Comparison of ENCODE assay signal across 8 cellular contexts in the genomic region with DNA sequence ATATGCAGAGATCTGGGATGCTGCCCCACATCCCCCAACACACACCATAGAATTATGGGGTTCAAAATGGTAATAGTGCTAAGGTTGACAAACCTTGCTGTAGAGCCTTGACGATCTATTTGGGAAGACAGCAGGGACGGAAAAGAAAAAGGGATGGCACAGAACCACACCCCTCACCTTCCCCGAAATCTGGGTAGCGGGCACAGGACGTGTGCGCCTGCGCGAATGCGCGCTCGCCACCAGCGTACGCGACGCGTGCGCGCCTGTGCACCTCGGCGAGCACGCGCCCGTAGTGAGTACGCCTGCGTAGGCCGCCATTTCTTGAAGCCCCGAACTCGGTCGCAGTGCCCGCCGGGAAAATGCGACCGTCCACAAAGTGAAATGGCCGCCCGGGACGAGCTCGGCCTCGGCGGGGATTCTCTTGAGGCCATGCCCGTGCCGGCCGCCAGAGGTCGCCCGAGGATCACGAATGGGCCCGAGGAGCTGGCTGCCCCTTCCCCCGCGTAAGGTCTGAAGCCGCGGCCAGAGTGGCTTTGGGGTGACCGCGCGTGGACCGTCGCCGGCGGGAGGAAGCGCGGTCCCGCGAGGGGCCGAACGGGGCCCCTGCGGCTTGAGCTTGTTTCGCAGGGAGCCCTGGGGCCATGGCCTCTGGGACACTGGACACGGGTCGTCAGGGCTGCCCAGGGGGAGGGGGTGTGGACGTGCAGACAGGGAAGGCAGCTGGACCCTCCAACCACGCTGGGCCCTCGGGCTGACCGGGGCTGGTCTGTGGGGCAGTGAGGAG. TPM values are rescaled to one million over a fixed set of nuclear protein-coding genes. Genes with fewer than 3 reads are reported as not detected.
DNase-seq lines count a peak whose midpoint lies in the region; ATAC-seq and TF ChIP-seq lines count a peak whose summit lies in the region.

No MANE protein-coding gene starts in this region.

- H3K27me3 ChIP-seq in HCT116 (ENCODE audit: insufficient read depth, low read length) (no peaks in the 10 kb centered on the region), MM.1S (replicated peaks; ENCODE audit: insufficient read depth, low read length) (no peaks in the 10 kb centered on the region), foreskin keratinocyte (no peaks in the 10 kb centered on the region), neural progenitor cell (no peaks in the 10 kb centered on the region)

- H3K4me1 ChIP-seq in HCT116 (ENCODE audit: control insufficient read depth in 1 of 2, insufficient read depth in 2 of 2, low read length in 2 of 2) (peaks cover 2 to 7% of the 10 kb centered on the region in 2 experiments; a peak in 1 of 4 replicates), MM.1S (ENCODE audit: low read length) (no peaks in the 10 kb centered on the region), foreskin keratinocyte (no peaks in the 10 kb centered on the region), neural progenitor cell (no peaks in the 10 kb centered on the region)

- H3K4me3 ChIP-seq in HCT116 (replicated peaks in 1 of 2; ENCODE audit: low read depth in 1 of 2, low read length in 2 of 2) (peak overlapping the region; percentile 65 to 71), MM.1S (ENCODE audit: low read length) (peak overlapping the region; percentile 76), neural progenitor cell (peak overlapping the region; percentile 54)

- DNase-seq in GM04503 (ENCODE audit: low read depth) (peak; percentile 42), HCT116 (ENCODE audit: low read depth, low spot score) (peak; percentile 77), MM.1S (peak; percentile 92), SIG-M5 (lab: John Stamatoyannopoulos, UW) (peak; percentile 48), foreskin keratinocyte (peak; percentile 44 to 74), neural progenitor cell (ENCODE audit: low spot score) (peak; percentile 95), stromal cell of bone marrow (ENCODE audit: low read depth) (peak; percentile 79)
- DNase-seq in activated naive CD4-positive, alpha-beta T cell (lab: John Stamatoyannopoulos, UW), result peak; percentile 66 to 87 (median 78)

- peaks cover 10% of the 10 kb centered on the region for H3K9me3 Mint-ChIP-seq in neural progenitor cell

- ATAC-seq in HCT116 (peak; percentile 93), foreskin keratinocyte (peak; percentile 97)

- TF ChIP-seq RAD21 in HCT116 (IDR thresholded peaks at IDR 0.05; ENCODE audit: low read depth), result peak; percentile 88

- H3K27me3 Mint-ChIP-seq in neural progenitor cell (ENCODE audit: insufficient read depth, low read depth), result peaks cover 6% of the 10 kb centered on the region

- RAD21 ChIA-PET in HCT116 (lab: Charles Lee; ENCODE audit: low non-redundant PET in 1 of 2, low total read pairs in 2 of 2, uncharacterized antibody in 2 of 2, unreplicated experiment in 2 of 2), result no interaction called here

- CTCF ChIA-PET in HCT116 (lab: Charles Lee), result interaction anchor here (0.6 to 1.3 kb wide), 6 partner anchors 17 to 726 kb away, joined by 3 to 8 read pairs (median 4); no protein-coding TSS in a partner anchor

- no peak for TF ChIP-seq POLR2A in HCT116 (IDR thresholded peaks at IDR 0.05; ENCODE audit: borderline replicate concordance, extremely low read depth, insufficient read depth, insufficient read length)

- no peaks in the 10 kb centered on the region for H3K79me2 ChIP-seq in HCT116 (ENCODE audit: insufficient read depth, low read length)
- no peaks in the 10 kb centered on the region for H3K79me2 ChIP-seq in MM.1S (ENCODE audit: low read length)
- no peaks in the 10 kb centered on the region for H3K79me2 ChIP-seq in neural progenitor cell (ENCODE audit: low read depth)

- POLR2A ChIA-PET in HCT116 (lab: Charles Lee), result no interaction called here

- H3K9me2 ChIP-seq in HCT116 (ENCODE audit: insufficient read depth) (no peaks in the 10 kb centered on the region), MM.1S (replicated peaks; ENCODE audit: insufficient read depth, low read length) (no peaks in the 10 kb centered on the region)

- peaks cover 2% of the 10 kb centered on the region for H3K4me1 Mint-ChIP-seq in neural progenitor cell

- BruUV-seq in HCT116 (replicated peaks; lab: Mats Ljungman, UMichigan), result TSS peak; percentile 46

- peak overlapping the region; percentile 81 for H3K4me2 ChIP-seq in HCT116 (ENCODE audit: low read length)
- H3K4me2 ChIP-seq in MM.1S (ENCODE audit: low read depth, low read length), result peak overlapping the region; percentile 90
- peak overlapping the region; percentile 78 for H3K4me2 ChIP-seq in neural progenitor cell

- H3K36me3 ChIP-seq in HCT116 (ENCODE audit: control insufficient read depth in 1 of 2, insufficient read depth in 2 of 2, low read length in 2 of 2), result no peaks in the 10 kb centered on the region
- H3K36me3 ChIP-seq in MM.1S (replicated peaks; ENCODE audit: insufficient read depth, low read length), result no peaks in the 10 kb centered on the region
- H3K36me3 ChIP-seq in neural progenitor cell, result no peaks in the 10 kb centered on the region

- H3K9me3 ChIP-seq in HCT116 (ENCODE audit: control insufficient read depth in 1 of 2, insufficient read depth in 1 of 2, low read depth in 1 of 2, low read length in 2 of 2) (no peaks in the 10 kb centered on the region), MM.1S (replicated peaks; ENCODE audit: insufficient read depth, low read length) (no peaks in the 10 kb centered on the region), neural progenitor cell (ENCODE audit: low read depth) (no peaks in the 10 kb centered on the region)

- H3K4me3 Mint-ChIP-seq in neural progenitor cell, result peak overlapping the region; percentile 84

- H3F3A ChIP-seq in MM.1S (ENCODE audit: insufficient read depth, low read length) (no peaks in the 10 kb centered on the region), neural progenitor cell (ENCODE audit: low read depth) (no peaks in the 10 kb centered on the region)

- no peaks in the 10 kb centered on the region for H3K36me3 Mint-ChIP-seq in neural progenitor cell

- no peak overlapping the region for H2AFZ ChIP-seq in HCT116 (ENCODE audit: low read depth, low read length, poor library complexity, severe bottlenecking)
- peak overlapping the region; percentile 93 for H2AFZ ChIP-seq in MM.1S (ENCODE audit: low read length)
- peak overlapping the region; percentile 66 for H2AFZ ChIP-seq in neural progenitor cell (replicated peaks)

- H3K27ac Mint-ChIP-seq in neural progenitor cell, result peak overlapping the region; percentile 62

- peak overlapping the region; percentile 67 for H3K27ac ChIP-seq in HCT116 (ENCODE audit: low read depth, low read length)
- no peak overlapping the region for H3K27ac ChIP-seq in MM.1S (ENCODE audit: low read length)
- H3K27ac ChIP-seq in foreskin keratinocyte, result peak overlapping the region; percentile 33
- no peak overlapping the region for H3K27ac ChIP-seq in neural progenitor cell

- no peaks in the 10 kb centered on the region for H4K20me1 ChIP-seq in HCT116 (ENCODE audit: insufficient read depth)
- no peaks in the 10 kb centered on the region for H4K20me1 ChIP-seq in MM.1S (ENCODE audit: insufficient read depth, low read length)
- no peaks in the 10 kb centered on the region for H4K20me1 ChIP-seq in neural progenitor cell (ENCODE audit: low read depth)

- H3K9ac ChIP-seq in HCT116 (ENCODE audit: low read length) (peak overlapping the region; percentile 68), MM.1S (ENCODE audit: low read length) (peak overlapping the region; percentile 64; the same call in 1 of the 2 replicates), neural progenitor cell (no peak overlapping the region)

- intact Hi-C loops in HCT116 (cut with micrococcal nuclease), result no loop called here

- TF ChIP-seq CTCF in HCT116 (IDR thresholded peaks at IDR 0.05 in 2 of 3, conservative IDR thresholded peaks at IDR 0.05 in 1 of 3; ENCODE audit: borderline replicate concordance in 1 of 3, insufficient read depth in 1 of 3, low read depth in 2 of 3, low read length in 2 of 3), result peak; percentile 44 to 62 (median 59); a peak in 5 of 6 replicates
- peak; percentile 67 for TF ChIP-seq CTCF in MM.1S (IDR thresholded peaks at IDR 0.05; ENCODE audit: low read length)
- TF ChIP-seq CTCF in foreskin keratinocyte (conservative IDR thresholded peaks at IDR 0.05), result peak; percentile 91
- peak; percentile 73 for TF ChIP-seq CTCF in neural progenitor cell (IDR thresholded peaks at IDR 0.05)

TF ChIP-seq in HCT116, 20 proteins besides CTCF, POLR2A, EP300 and RAD21 (continues in another document):
- TF ChIP-seq POLR2AphosphoS5 (IDR thresholded peaks at IDR 0.05; ENCODE audit: low read depth, low read length), result peak; percentile 61
- TF ChIP-seq, protein P1, sequence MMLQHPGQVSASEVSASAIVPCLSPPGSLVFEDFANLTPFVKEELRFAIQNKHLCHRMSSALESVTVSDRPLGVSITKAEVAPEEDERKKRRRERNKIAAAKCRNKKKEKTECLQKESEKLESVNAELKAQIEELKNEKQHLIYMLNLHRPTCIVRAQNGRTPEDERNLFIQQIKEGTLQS (IDR thresholded peaks at IDR 0.05), result no peak
- TF ChIP-seq SIN3A (IDR thresholded peaks at IDR 0.05; ENCODE audit: low read depth), result peak; percentile 55; the same call in 1 of the 2 replicates
- TF ChIP-seq, protein P2, sequence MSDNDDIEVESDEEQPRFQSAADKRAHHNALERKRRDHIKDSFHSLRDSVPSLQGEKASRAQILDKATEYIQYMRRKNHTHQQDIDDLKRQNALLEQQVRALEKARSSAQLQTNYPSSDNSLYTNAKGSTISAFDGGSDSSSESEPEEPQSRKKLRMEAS (IDR thresholded peaks at IDR 0.05), result peak; percentile 51
- peak; percentile 48; the same call in 1 of the 2 replicates for TF ChIP-seq SP1 (IDR thresholded peaks at IDR 0.05; ENCODE audit: low read depth)
- TF ChIP-seq ELF1 (IDR thresholded peaks at IDR 0.05; ENCODE audit: borderline replicate concordance, low read depth), result no peak
- TF ChIP-seq JUND (IDR thresholded peaks at IDR 0.05), result peak; percentile 30; the same call in 1 of the 2 replicates
- TF ChIP-seq CEBPB (IDR thresholded peaks at IDR 0.05; ENCODE audit: low read depth), result no peak
- peak; percentile 72 for TF ChIP-seq EGR1 (IDR thresholded peaks at IDR 0.05; ENCODE audit: low read depth)

RNA-seq across cellular contexts. Expression of a gene that starts 43.7 kb away (rescaled TPM):
- total RNA-seq in HCT116 (2021; ENCODE audit: unreplicated experiment) (15.8 TPM), foreskin keratinocyte (23.3 and 39.0 TPM in 2 replicates), neural progenitor cell (ENCODE audit: low replicate concordance) (14.0 and 14.8 TPM in 2 replicates)
- polyA plus RNA-seq in HCT116 (2012), result 16.4 and 21.1 TPM in 2 replicates
- 15.3 and 22.7 TPM in 2 replicates for polyA plus RNA-seq in foreskin keratinocyte

RNA-seq across cellular contexts. Expression of a gene that starts 52.4 kb away (rescaled TPM):
- total RNA-seq in HCT116 (2021; ENCODE audit: unreplicated experiment) (not detected), foreskin keratinocyte (not detected in 2 replicates), neural progenitor cell (ENCODE audit: low replicate concordance) (not detected in 2 replicates)
- 0.12 and 0.21 TPM in 2 replicates for polyA plus RNA-seq in HCT116 (2012)
- polyA plus RNA-seq in foreskin keratinocyte, result not detected in 2 replicates

Comparison
In these comparisons a context has a peak if more than half of its experiments do, and no peak if none do; other contexts are left out.
1. DNase-seq: peak in every context shown above with its lines; median percentile 95 in neural progenitor cell; 92 in MM.1S; 79 in stromal cell of bone marrow; 78 in activated naive CD4-positive, alpha-beta T cell; 77 in HCT116; 59 in foreskin keratinocyte; 48 in SIG-M5; 42 in GM04503.
2. H3K27ac ChIP-seq: peak in HCT116 (single experiment) and foreskin keratinocyte (single experiment); none in MM.1S (single experiment) and neural progenitor cell (single experiment).
3. Peak in every context shown above with its lines, with median percentiles within 50 percentile points of each other: H3K4me2 ChIP-seq, H3K4me3 ChIP-seq and CTCF ChIP-seq.